ENCODE assay signal across 10 cellular contexts in the genomic region with DNA sequence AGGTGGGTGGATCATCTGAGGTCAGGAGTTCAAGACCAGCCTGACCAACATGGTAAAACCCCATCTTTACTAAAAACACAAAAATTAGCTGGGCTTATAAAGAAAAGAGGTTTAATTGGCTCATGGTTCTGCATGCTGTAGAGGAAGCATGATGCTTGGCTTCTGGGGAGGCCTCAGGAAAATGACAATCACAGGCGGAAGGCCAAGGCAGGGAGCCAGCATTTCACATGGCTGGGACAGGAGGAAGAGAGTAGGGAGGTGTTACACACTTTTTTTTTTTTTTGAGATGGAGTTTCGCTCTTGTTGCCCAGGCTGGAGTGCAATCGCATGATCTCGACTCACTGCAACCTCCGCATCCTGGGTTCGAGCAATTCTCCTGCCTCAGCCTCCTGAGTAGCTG. TPM values are rescaled to one million over a fixed set of nuclear protein-coding genes. Genes with fewer than 3 reads are reported as not detected.
A peak's percentile ranks its signal among the peaks of the same experiment; 100 is the strongest.
DNase-seq lines count a peak whose midpoint lies in the region; ATAC-seq and TF ChIP-seq lines count a peak whose summit lies in the region.
"Not testable (repeated sequence)": the region's sequence is repeated elsewhere in the genome, so short reads cannot be mapped to it uniquely, and the experiment has no call there.
"Had no signal": no experiment of that assay in that cellular context is flagged by ENCODE, and none has a peak within 500 bp of the region (broad histone marks: within the 10 kb centered on the region; RNA-seq: fewer than 3 reads in every experiment).

No MANE protein-coding gene starts in this region.

- ATAC-seq in left lobe of liver: peak; percentile 42

- peak in 36 of 56 donors; percentile 14 to 86 (median 56) for DNase-seq in amygdala (lab: John Stamatoyannopoulos, UW)
- peak; percentile 38 for DNase-seq in fibroblast of the aortic adventitia (ENCODE audit: low read depth)
- peak; percentile 60 for DNase-seq in left ventricle myocardium inferior
- not testable (repeated sequence) for DNase-seq in left lobe of liver (ENCODE audit: low spot score)
- peak in 43 of 56 donors; percentile 10 to 84 (median 54) for DNase-seq in nucleus accumbens (lab: John Stamatoyannopoulos, UW)

- peaks cover 90% of the 10 kb centered on the region for H3K4me1 ChIP-seq in BLaER1
- not testable (repeated sequence) for H3K4me1 ChIP-seq in left ventricle myocardium inferior

- not testable (repeated sequence) for H3K9me3 ChIP-seq in BLaER1; left ventricle myocardium inferior (replicated peaks)

- intact Hi-C loops in left ventricle myocardium inferior (cut with micrococcal nuclease): not testable (repeated sequence)

- peaks cover 17% of the 10 kb centered on the region; the same call in 1 of the 2 replicates for H4K20me1 ChIP-seq in BLaER1

- not testable (repeated sequence) for H3K27ac ChIP-seq in BLaER1
- H3K27ac ChIP-seq in cingulate gyrus (ENCODE audit: low read depth, low read length) (peak overlapping the region; percentile 99), left ventricle myocardium inferior (replicated peaks) (peak overlapping the region; percentile 30), temporal lobe (ENCODE audit: low read depth, low read length) (peak overlapping the region; percentile 99)

- TF ChIP-seq CTCF in fibroblast of the aortic adventitia (IDR thresholded peaks at IDR 0.05; ENCODE audit: insufficient read depth, low read length); left ventricle myocardium inferior (IDR thresholded peaks at IDR 0.05; ENCODE audit: borderline replicate concordance): not testable (repeated sequence)

- H3K27me3 ChIP-seq in BLaER1 (peaks cover 24% of the 10 kb centered on the region), left ventricle myocardium inferior (ENCODE audit: low read depth) (peaks cover 38% of the 10 kb centered on the region)

- peak overlapping the region; percentile 62 for H3K4me2 ChIP-seq in BLaER1

- not testable (repeated sequence) for H3K9ac ChIP-seq in BLaER1

- H3K4me3 ChIP-seq in BLaER1; fibroblast of the aortic adventitia (ENCODE audit: low read depth, low read length); left ventricle myocardium inferior: not testable (repeated sequence)

- H3K36me3 ChIP-seq in BLaER1, left ventricle myocardium inferior: not testable (repeated sequence)

RNA-seq across cellular contexts. Expression of gene TMEM235, which starts 3.6 kb away (rescaled TPM):
- total RNA-seq in fibroblast of the aortic adventitia (ENCODE audit: low replicate concordance): not detected in 2 replicates
- not detected for total RNA-seq in left ventricle myocardium inferior
- not detected for total RNA-seq in left lobe of liver
- not detected for total RNA-seq in temporal lobe
- total RNA-seq: GM23248, HFFc6 had no signal

RNA-seq across cellular contexts. Expression of gene BIRC5, which starts 21.0 kb away (rescaled TPM):
- 0.57 and 31.8 TPM in 2 replicates for total RNA-seq in fibroblast of the aortic adventitia (ENCODE audit: low replicate concordance)
- total RNA-seq in left ventricle myocardium inferior: 0.69 TPM
- total RNA-seq in left lobe of liver: 0.88 TPM
- total RNA-seq in temporal lobe: 3.2 TPM

RNA-seq across cellular contexts. Expression of gene AFMID, which starts 47.9 kb away (rescaled TPM):
- total RNA-seq in fibroblast of the aortic adventitia (ENCODE audit: low replicate concordance) (41.0 and 45.1 TPM in 2 replicates), left ventricle myocardium inferior (22.5 TPM), left lobe of liver (145 TPM), temporal lobe (18.2 TPM)

RNA-seq across cellular contexts. Expression of gene TK1, which starts 48.2 kb away (rescaled TPM):
- total RNA-seq in fibroblast of the aortic adventitia (ENCODE audit: low replicate concordance) (4.3 and 75.9 TPM in 2 replicates), left ventricle myocardium inferior (1.8 TPM), left lobe of liver (2.6 TPM), temporal lobe (1.7 TPM)
